8 cellular contexts compared by ENCODE assay signal in the genomic region with DNA sequence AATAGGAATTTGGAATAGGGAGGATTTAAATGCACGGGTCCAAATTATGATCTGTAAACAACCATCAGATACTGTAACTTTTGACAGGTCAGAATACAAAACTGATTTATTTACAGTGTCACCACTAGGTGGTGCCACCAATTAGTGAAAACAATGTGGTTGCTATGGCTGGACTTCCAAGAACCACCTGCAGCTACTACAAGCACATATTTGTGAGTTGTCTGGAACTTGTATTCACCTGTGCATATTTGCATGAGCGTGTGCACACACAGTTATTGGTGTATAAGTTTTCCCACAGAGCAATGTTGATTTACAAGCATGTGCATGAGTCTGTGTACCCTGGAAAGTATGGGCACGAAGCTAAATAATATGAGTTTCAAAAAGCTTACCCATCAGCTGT. TPM values are rescaled to one million over a fixed set of nuclear protein-coding genes. Genes with fewer than 3 reads are reported as not detected.
DNase-seq lines count a peak whose midpoint lies in the region; ATAC-seq and TF ChIP-seq lines count a peak whose summit lies in the region.

No MANE protein-coding gene starts in this region.

- no peaks in the 10 kb centered on the region for H3K27me3 ChIP-seq in MM.1S (replicated peaks; ENCODE audit: insufficient read depth, low read length)

- DNase-seq in DMS53 (lab: John Stamatoyannopoulos, UW) (peak; percentile 82), MM.1S (peak; percentile 85), SK-N-DZ (ENCODE audit: low spot score) (peak; percentile 62), posterior cingulate gyrus (no peak), NCI-H187 (lab: John Stamatoyannopoulos, UW) (no peak)
- peak; percentile 24 to 38 (median 27) for DNase-seq in effector memory CD8-positive, alpha-beta T cell
- peak in 6 of 10 donors; percentile 29 to 68 (median 45) for DNase-seq in naive thymus-derived CD8-positive, alpha-beta T cell

- intact Hi-C loops in posterior cingulate gyrus (cut with DNase I) = loop anchor here (2.0 kb wide), 1 partner anchor 42 kb away; no protein-coding TSS in a partner anchor

- no peaks in the 10 kb centered on the region for H3K36me3 ChIP-seq in MM.1S (replicated peaks; ENCODE audit: insufficient read depth, low read length)

- no peak overlapping the region for H3K4me3 ChIP-seq in MM.1S (ENCODE audit: low read length)

- peak; percentile 88 for TF ChIP-seq CTCF in 22Rv1 (IDR thresholded peaks at IDR 0.05)
- peak; percentile 72 for TF ChIP-seq CTCF in MM.1S (IDR thresholded peaks at IDR 0.05; ENCODE audit: low read length)

- ATAC-seq in effector memory CD8-positive, alpha-beta T cell (replicated peaks) = peak; percentile 58
- peak; percentile 63 to 75 for ATAC-seq in naive thymus-derived CD8-positive, alpha-beta T cell

- no peaks in the 10 kb centered on the region for H3K9me3 ChIP-seq in MM.1S (replicated peaks; ENCODE audit: insufficient read depth, low read length)

- no peaks in the 10 kb centered on the region for H4K20me1 ChIP-seq in MM.1S (ENCODE audit: insufficient read depth, low read length)

- H3K9me3 Mint-ChIP-seq in effector memory CD8-positive, alpha-beta T cell = no peaks in the 10 kb centered on the region
- H3K9me3 Mint-ChIP-seq in naive thymus-derived CD8-positive, alpha-beta T cell = no peaks in the 10 kb centered on the region

- POLR2A ChIA-PET in naive thymus-derived CD8-positive, alpha-beta T cell (lab: Charles Lee) = interaction anchor here (0.7 to 1.3 kb wide), 4 partner anchors 36 to 171 kb away, joined by 3 to 5 read pairs (median 3); a partner anchor contains a TSS

- H3K9ac ChIP-seq in MM.1S (ENCODE audit: low read length) = no peak overlapping the region

- peaks cover 3 to 4% of the 10 kb centered on the region in 2 donors for H3K4me1 Mint-ChIP-seq in effector memory CD8-positive, alpha-beta T cell (ENCODE audit: low read depth in 2 of 2)
- peaks cover 10 to 27% (median 21%) of the 10 kb centered on the region in 4 donors for H3K4me1 Mint-ChIP-seq in naive thymus-derived CD8-positive, alpha-beta T cell

- no peak overlapping the region for H2AFZ ChIP-seq in MM.1S (ENCODE audit: low read length)

- no peak overlapping the region for H3K27ac Mint-ChIP-seq in effector memory CD8-positive, alpha-beta T cell
- H3K27ac Mint-ChIP-seq in naive thymus-derived CD8-positive, alpha-beta T cell = peak overlapping the region in 1 of 10 donors; percentile 52

- peaks cover 17 to 42% of the 10 kb centered on the region in 2 donors for H3K27me3 Mint-ChIP-seq in effector memory CD8-positive, alpha-beta T cell
- peaks cover 0 to 13% (median 0%) of the 10 kb centered on the region in 5 donors for H3K27me3 Mint-ChIP-seq in naive thymus-derived CD8-positive, alpha-beta T cell

- H3K27ac ChIP-seq in 22Rv1 = no peak overlapping the region
- no peak overlapping the region for H3K27ac ChIP-seq in MM.1S (ENCODE audit: low read length)

- no peak overlapping the region for H3K4me3 Mint-ChIP-seq in effector memory CD8-positive, alpha-beta T cell
- H3K4me3 Mint-ChIP-seq in naive thymus-derived CD8-positive, alpha-beta T cell = no peak overlapping the region

- peaks cover 28% of the 10 kb centered on the region for H3K4me1 ChIP-seq in MM.1S (ENCODE audit: low read length)

- 0 out of 2 replicates have a peak overlapping the region, but pooled peaks have one; percentile 21 for H3K4me2 ChIP-seq in MM.1S (ENCODE audit: low read depth, low read length)

- H3K9me2 ChIP-seq in MM.1S (replicated peaks; ENCODE audit: insufficient read depth, low read length) = no peaks in the 10 kb centered on the region

- H3K79me2 ChIP-seq in MM.1S (ENCODE audit: low read length) = no peaks in the 10 kb centered on the region

- no peaks in the 10 kb centered on the region for H3K36me3 Mint-ChIP-seq in effector memory CD8-positive, alpha-beta T cell (ENCODE audit: insufficient read depth)
- no peaks in the 10 kb centered on the region for H3K36me3 Mint-ChIP-seq in naive thymus-derived CD8-positive, alpha-beta T cell

- 0 out of 2 replicates have a peak, but pooled peaks cover under 1% of the 10 kb centered on the region for H3F3A ChIP-seq in MM.1S (ENCODE audit: insufficient read depth, low read length)

RNA-seq across cellular contexts. Expression of a gene that starts 3.0 kb away (rescaled TPM):
- polyA plus RNA-seq in SK-N-DZ (2014; cell fraction: cytosol; rRNA removed) = not detected in 2 replicates
- polyA plus RNA-seq in SK-N-DZ (2014; cell fraction: nucleus; rRNA removed) = not detected in 2 replicates
- total RNA-seq in naive thymus-derived CD8-positive, alpha-beta T cell = not detected
- not detected for polyA plus RNA-seq in naive thymus-derived CD8-positive, alpha-beta T cell

RNA-seq across cellular contexts. Expression of a gene that starts 6.2 kb away (rescaled TPM):
- polyA plus RNA-seq in SK-N-DZ (2014; cell fraction: cytosol; rRNA removed) = not detected in 2 replicates
- polyA plus RNA-seq in SK-N-DZ (2014; cell fraction: nucleus; rRNA removed) = not detected in 2 replicates
- not detected for total RNA-seq in naive thymus-derived CD8-positive, alpha-beta T cell
- not detected for polyA plus RNA-seq in naive thymus-derived CD8-positive, alpha-beta T cell

RNA-seq across cellular contexts. Expression of a gene that starts 32.8 kb away (rescaled TPM):
- polyA plus RNA-seq in SK-N-DZ (2014; cell fraction: cytosol; rRNA removed) = not detected in 2 replicates
- polyA plus RNA-seq in SK-N-DZ (2014; cell fraction: nucleus; rRNA removed) = not detected in 2 replicates
- not detected for total RNA-seq in naive thymus-derived CD8-positive, alpha-beta T cell
- polyA plus RNA-seq in naive thymus-derived CD8-positive, alpha-beta T cell = not detected

RNA-seq across cellular contexts. Expression of a gene that starts 54.9 kb away (rescaled TPM):
- polyA plus RNA-seq in SK-N-DZ (2014; cell fraction: cytosol; rRNA removed) = not detected in 2 replicates
- not detected in 2 replicates for polyA plus RNA-seq in SK-N-DZ (2014; cell fraction: nucleus; rRNA removed)
- not detected for total RNA-seq in naive thymus-derived CD8-positive, alpha-beta T cell
- polyA plus RNA-seq in naive thymus-derived CD8-positive, alpha-beta T cell = not detected

Comparison
In these comparisons a context has a peak if more than half of its experiments do, and no peak if none do; other contexts are left out.
1. DNase-seq: peak in DMS53 (single experiment), MM.1S (single experiment), SK-N-DZ (single experiment), effector memory CD8-positive, alpha-beta T cell (3 of 3) and naive thymus-derived CD8-positive, alpha-beta T cell (6 of 10); none in posterior cingulate gyrus (0 of 10) and NCI-H187 (0 of 2).